ENCODE assay signal across 9 cellular contexts in the genomic region with DNA sequence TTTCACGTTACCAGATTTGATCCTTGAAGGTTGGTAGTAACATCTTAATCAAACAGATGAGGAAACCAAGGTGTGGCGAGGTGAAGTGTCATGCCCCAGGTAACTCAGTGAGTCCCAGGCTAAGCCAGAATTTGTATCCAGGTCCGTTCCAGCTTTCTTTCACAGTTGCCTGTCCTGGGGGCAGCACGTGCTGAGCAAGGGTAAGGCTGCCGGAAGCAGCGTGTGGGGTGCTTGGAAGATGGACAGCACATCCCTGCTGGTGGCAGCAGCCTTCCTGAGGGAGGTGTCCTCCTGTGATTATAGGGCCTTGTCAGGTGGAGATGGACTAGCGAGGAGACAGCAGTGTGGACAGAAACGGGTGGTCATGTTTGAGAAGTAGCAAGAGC. TPM values are rescaled to one million over a fixed set of nuclear protein-coding genes. Genes with fewer than 3 reads are reported as not detected.
DNase-seq lines count a peak whose midpoint lies in the region; ATAC-seq and TF ChIP-seq lines count a peak whose summit lies in the region.
"Had no signal": no experiment of that assay in that cellular context is flagged by ENCODE, and none has a peak within 500 bp of the region (broad histone marks: within the 10 kb centered on the region; RNA-seq: fewer than 3 reads in every experiment).

No MANE protein-coding gene starts in this region.

- intact Hi-C loops in activated naive CD4-positive, alpha-beta T cell treated with anti-CD3 and anti-CD28 coated beads for 36 hours (cut with micrococcal nuclease) = loop anchor here (2.0 kb wide), 1 partner anchor 61 kb away; the partner anchor contains the start of gene NOL12

- DNase-seq in activated naive CD4-positive, alpha-beta T cell treated with anti-CD3 and anti-CD28 coated beads for 36 hours = no peak
- no peak for DNase-seq in activated naive CD4-positive, alpha-beta T cell (lab: John Stamatoyannopoulos, UW)
- DNase-seq in astrocyte of the cerebellum (ENCODE audit: low read depth) = no peak
- DNase-seq in memory B cell (ENCODE audit: low spot score in 2 of 2) = no peak
- no peak for DNase-seq in tibial nerve (ENCODE audit: low spot score in 2 of 2)
- no peak for DNase-seq in midbrain (lab: John Stamatoyannopoulos, UW)
- DNase-seq in NCI-H2196 treated with DMSO at 0.1 percent for 48 hours (lab: John Stamatoyannopoulos, UW; ENCODE audit: unreplicated experiment) = no peak
- DNase-seq: NCI-H524 treated with DMSO at 0.1 percent for 48 hours had no signal

- no peaks in the 10 kb centered on the region for H3K9me3 Mint-ChIP-seq in activated naive CD4-positive, alpha-beta T cell treated with anti-CD3 and anti-CD28 coated beads for 36 hours
- H3K9me3 Mint-ChIP-seq in memory B cell = no peaks in the 10 kb centered on the region

- in situ Hi-C loops in astrocyte of the cerebellum (cut with HindIII; ENCODE audit: low sequenced_read_pairs) = no loop called here

- no peak for TF ChIP-seq EP300 in tibial nerve (IDR thresholded peaks at IDR 0.05)

- no peaks in the 10 kb centered on the region for H3K9me3 ChIP-seq in tibial nerve

- H3K27ac Mint-ChIP-seq in activated naive CD4-positive, alpha-beta T cell treated with anti-CD3 and anti-CD28 coated beads for 36 hours = no peak overlapping the region
- no peak overlapping the region for H3K27ac Mint-ChIP-seq in memory B cell

- H3K27me3 Mint-ChIP-seq in activated naive CD4-positive, alpha-beta T cell treated with anti-CD3 and anti-CD28 coated beads for 36 hours (ENCODE audit: low read depth) = no peaks in the 10 kb centered on the region
- no peaks in the 10 kb centered on the region for H3K27me3 Mint-ChIP-seq in memory B cell

- H3K4me1 Mint-ChIP-seq in activated naive CD4-positive, alpha-beta T cell treated with anti-CD3 and anti-CD28 coated beads for 36 hours (ENCODE audit: low read depth) = peaks cover 11% of the 10 kb centered on the region
- H3K4me1 Mint-ChIP-seq in memory B cell = peaks cover 23% of the 10 kb centered on the region

- CTCF ChIA-PET in activated naive CD4-positive, alpha-beta T cell treated with anti-CD3 and anti-CD28 coated beads for 36 hours (lab: Charles Lee) = no interaction called here

- ATAC-seq in memory B cell (ENCODE audit: low read depth) = no peak
- no peak for ATAC-seq in HG03045 (IDR thresholded peaks at IDR 0.05; ENCODE audit: unreplicated experiment)

- 38 to 43% methylated on average over 8 of the region's 8 CpGs for WGBS in tibial nerve, 2 donors

- H3K27ac ChIP-seq in tibial nerve = peak overlapping the region; percentile 87 to 97 (median 96)

- H3K4me3 Mint-ChIP-seq in activated naive CD4-positive, alpha-beta T cell treated with anti-CD3 and anti-CD28 coated beads for 36 hours = peak overlapping the region; percentile 1
- peak overlapping the region; percentile 45 for H3K4me3 Mint-ChIP-seq in memory B cell

- no peak for TF ChIP-seq POLR2A in tibial nerve (IDR thresholded peaks at IDR 0.05)

- TF ChIP-seq CTCF in astrocyte of the cerebellum (IDR thresholded peaks at IDR 0.05; ENCODE audit: low read depth, low read length, missing control alignments) (no peak), tibial nerve (IDR thresholded peaks at IDR 0.05) (no peak)

- H3K36me3 ChIP-seq in tibial nerve = no peaks in the 10 kb centered on the region

- H3K27me3 ChIP-seq in tibial nerve = no peaks in the 10 kb centered on the region

- H3K4me3 ChIP-seq in astrocyte of the cerebellum (ENCODE audit: low read depth, low read length) (peak overlapping the region; percentile 91), tibial nerve (peak overlapping the region; percentile 70 to 99 (median 94))

- H3K4me1 ChIP-seq in tibial nerve = peaks cover 5 to 85% (median 59%) of the 10 kb centered on the region in 4 donors

- H3K36me3 Mint-ChIP-seq in activated naive CD4-positive, alpha-beta T cell treated with anti-CD3 and anti-CD28 coated beads for 36 hours (ENCODE audit: low read depth) = no peaks in the 10 kb centered on the region
- peaks cover 2% of the 10 kb centered on the region for H3K36me3 Mint-ChIP-seq in memory B cell

RNA-seq across cellular contexts. Expression of gene TRIOBP, which starts 50.9 kb away (rescaled TPM):
- total RNA-seq in activated naive CD4-positive, alpha-beta T cell treated with anti-CD3 and anti-CD28 coated beads for 36 hours = 10 to 100 TPM; 17.5 to 18.8 TPM
- 100 to 1,000 TPM; 140 to 160 (median 151) TPM for total RNA-seq in tibial nerve

Comparison
In these comparisons a context has a peak if more than half of its experiments do, and no peak if none do; other contexts are left out.
1. RNA of gene TRIOBP, which starts 50.9 kb away (total RNA-seq): 140 to 160 TPM in tibial nerve; 17.5 to 18.8 TPM in activated naive CD4-positive, alpha-beta T cell treated with anti-CD3 and anti-CD28 coated beads for 36 hours; every median in the first group is over 4 times any median in the second.